In the genomic region with DNA sequence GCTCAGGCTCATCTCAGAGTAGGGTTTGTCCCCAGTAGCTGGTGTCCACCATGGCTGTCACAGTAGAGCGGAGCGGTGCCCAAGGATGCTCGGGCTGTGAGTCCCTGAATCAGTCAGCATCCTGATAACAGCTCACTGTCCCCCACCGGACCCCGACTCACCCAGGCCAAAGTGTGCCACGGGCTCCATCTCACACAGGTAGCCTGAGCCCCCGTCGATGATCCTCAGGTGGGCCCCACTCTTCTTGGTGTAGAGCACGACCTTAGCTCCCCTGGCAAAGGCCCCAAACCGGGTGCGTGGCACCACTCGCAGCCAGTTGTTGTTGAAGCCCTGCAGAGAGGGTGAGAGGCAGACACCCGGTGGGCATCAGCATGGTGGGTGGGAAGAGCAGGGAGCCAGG, we compare ENCODE assay signal across 9 cellular contexts. TPM values are rescaled to one million over a fixed set of nuclear protein-coding genes. Genes with fewer than 3 reads are reported as not detected.
"Had no signal": no experiment of that assay in that cellular context is flagged by ENCODE, and none has a peak within 500 bp of the region (broad histone marks: within the 10 kb centered on the region; RNA-seq: fewer than 3 reads in every experiment).

No MANE protein-coding gene starts in this region.

- H2AFZ ChIP-seq: GM23248 had no signal

- H3K27ac ChIP-seq: GM23248 had no signal

- H3K4me3 ChIP-seq: GM23248, HAP-1, K562 had no signal

- ATAC-seq: HCT116, K562 had no signal

- H3K4me1 ChIP-seq: HAP-1 had no signal

- DNase-seq: GM23248, GOT3, H7, HFFc6, IMR-90, KG1 had no signal

- H3K9ac ChIP-seq: GM23248 had no signal

- H3K36me3 ChIP-seq: HAP-1 had no signal

- H3K9me3 ChIP-seq: HAP-1 had no signal

RNA-seq across cellular contexts. Expression of gene GOLGA7B, which starts 45.4 kb away (rescaled TPM):
- total RNA-seq: GM23248, H7, HFFc6, IMR-90 had no signal
- polyA plus RNA-seq: GM23248, IMR-90 had no signal
